In the genomic region with DNA sequence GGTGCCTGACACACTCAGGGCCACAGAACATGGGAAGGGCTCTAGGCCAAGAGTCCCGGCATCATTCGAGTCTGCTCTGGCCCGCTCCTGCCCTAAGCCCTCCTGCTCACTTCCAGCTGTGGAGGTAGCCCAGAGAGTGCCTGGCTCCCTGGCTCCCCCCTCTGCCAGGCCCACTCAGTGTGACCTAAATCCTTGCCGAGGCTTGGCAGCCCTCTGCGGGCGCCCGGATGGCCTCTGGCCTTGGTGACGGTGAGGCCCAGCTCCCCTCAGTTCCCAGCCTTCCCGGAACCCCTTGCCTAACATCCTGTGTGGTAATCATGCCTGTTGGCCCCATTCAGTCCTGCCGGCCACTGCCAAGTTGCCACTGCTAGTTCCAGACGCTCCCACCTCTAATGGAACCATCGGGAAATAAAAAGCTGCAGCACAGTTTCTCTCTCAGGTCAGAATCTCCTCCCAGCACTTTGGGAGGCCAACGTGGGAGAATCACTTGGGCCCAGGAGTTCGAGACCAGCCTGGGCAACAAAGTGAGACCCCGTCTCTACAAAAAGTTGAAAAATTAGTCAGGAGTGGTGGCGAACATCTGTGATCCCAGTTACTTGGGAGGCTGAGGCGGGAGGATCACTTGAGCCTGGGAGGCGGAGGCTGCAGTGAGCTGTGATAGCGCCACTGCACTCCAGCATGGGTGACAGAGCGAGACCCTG, we compare ENCODE assay signal across 1 cellular context.
TF ChIP-seq lines count a peak whose summit lies in the region.

No MANE protein-coding gene starts in this region.

TF ChIP-seq in HepG2, 621 proteins besides CTCF, POLR2A, EP300 and RAD21 (continued from another document and continues in another):
- TF ChIP-seq, protein P1, sequence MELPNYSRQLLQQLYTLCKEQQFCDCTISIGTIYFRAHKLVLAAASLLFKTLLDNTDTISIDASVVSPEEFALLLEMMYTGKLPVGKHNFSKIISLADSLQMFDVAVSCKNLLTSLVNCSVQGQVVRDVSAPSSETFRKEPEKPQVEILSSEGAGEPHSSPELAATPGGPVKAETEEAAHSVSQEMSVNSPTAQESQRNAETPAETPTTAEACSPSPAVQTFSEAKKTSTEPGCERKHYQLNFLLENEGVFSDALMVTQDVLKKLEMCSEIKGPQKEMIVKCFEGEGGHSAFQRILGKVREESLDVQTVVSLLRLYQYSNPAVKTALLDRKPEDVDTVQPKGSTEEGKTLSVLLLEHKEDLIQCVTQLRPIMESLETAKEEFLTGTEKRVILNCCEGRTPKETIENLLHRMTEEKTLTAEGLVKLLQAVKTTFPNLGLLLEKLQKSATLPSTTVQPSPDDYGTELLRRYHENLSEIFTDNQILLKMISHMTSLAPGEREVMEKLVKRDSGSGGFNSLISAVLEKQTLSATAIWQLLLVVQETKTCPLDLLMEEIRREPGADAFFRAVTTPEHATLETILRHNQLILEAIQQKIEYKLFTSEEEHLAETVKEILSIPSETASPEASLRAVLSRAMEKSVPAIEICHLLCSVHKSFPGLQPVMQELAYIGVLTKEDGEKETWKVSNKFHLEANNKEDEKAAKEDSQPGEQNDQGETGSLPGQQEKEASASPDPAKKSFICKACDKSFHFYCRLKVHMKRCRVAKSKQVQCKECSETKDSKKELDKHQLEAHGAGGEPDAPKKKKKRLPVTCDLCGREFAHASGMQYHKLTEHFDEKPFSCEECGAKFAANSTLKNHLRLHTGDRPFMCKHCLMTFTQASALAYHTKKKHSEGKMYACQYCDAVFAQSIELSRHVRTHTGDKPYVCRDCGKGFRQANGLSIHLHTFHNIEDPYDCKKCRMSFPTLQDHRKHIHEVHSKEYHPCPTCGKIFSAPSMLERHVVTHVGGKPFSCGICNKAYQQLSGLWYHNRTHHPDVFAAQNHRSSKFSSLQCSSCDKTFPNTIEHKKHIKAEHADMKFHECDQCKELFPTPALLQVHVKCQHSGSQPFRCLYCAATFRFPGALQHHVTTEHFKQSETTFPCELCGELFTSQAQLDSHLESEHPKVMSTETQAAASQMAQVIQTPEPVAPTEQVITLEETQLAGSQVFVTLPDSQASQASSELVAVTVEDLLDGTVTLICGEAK (IDR thresholded peaks at IDR 0.05): no peak
- TF ChIP-seq, protein P1 (CRISPR knock-in tag; IDR thresholded peaks at IDR 0.05): peak; percentile 85
- peak; percentile 55; the same call in 1 of the 2 replicates for TF ChIP-seq ELF4 (CRISPR knock-in tag; IDR thresholded peaks at IDR 0.05; ENCODE audit: borderline replicate concordance)
- TF ChIP-seq NR1H2 (CRISPR knock-in tag; IDR thresholded peaks at IDR 0.05; ENCODE audit: borderline replicate concordance, low read depth): no peak
- no peak for TF ChIP-seq ZNF207 (IDR thresholded peaks at IDR 0.05; ENCODE audit: borderline replicate concordance)
- TF ChIP-seq, protein P2, sequence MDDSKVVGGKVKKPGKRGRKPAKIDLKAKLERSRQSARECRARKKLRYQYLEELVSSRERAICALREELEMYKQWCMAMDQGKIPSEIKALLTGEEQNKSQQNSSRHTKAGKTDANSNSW (CRISPR knock-in tag; IDR thresholded peaks at IDR 0.05; ENCODE audit: borderline replicate concordance): no peak
- no peak for TF ChIP-seq ZXDC (CRISPR knock-in tag; IDR thresholded peaks at IDR 0.05)
- no peak for TF ChIP-seq U2AF2 (IDR thresholded peaks at IDR 0.05; ENCODE audit: low read depth, low read length)
- no peak for TF ChIP-seq ZNF367 (CRISPR knock-in tag; IDR thresholded peaks at IDR 0.05; ENCODE audit: borderline replicate concordance)
- TF ChIP-seq AGO1 (IDR thresholded peaks at IDR 0.05; ENCODE audit: low read depth, low read length, poor library complexity, severe bottlenecking): peak; percentile 27
- peak; percentile 60; the same call in 1 of the 2 replicates for TF ChIP-seq ZNF572 (CRISPR knock-in tag; IDR thresholded peaks at IDR 0.05)
- TF ChIP-seq ZNF710 (CRISPR knock-in tag; IDR thresholded peaks at IDR 0.05; ENCODE audit: borderline replicate concordance): no peak; the same call in 1 of the 2 replicates
- 0 out of 2 replicates have a peak, but pooled peaks have one; percentile 64 for TF ChIP-seq SMYD3 (CRISPR knock-in tag; IDR thresholded peaks at IDR 0.05)
- TF ChIP-seq TEAD3 (CRISPR knock-in tag; optimal IDR thresholded peaks at IDR 0.05; ENCODE audit: borderline replicate concordance): peak; percentile 76
- 0 out of 2 replicates have a peak, but pooled peaks have one; percentile 70 for TF ChIP-seq ZNF790 (CRISPR knock-in tag; IDR thresholded peaks at IDR 0.05; ENCODE audit: borderline replicate concordance)
- peak; percentile 57; the same call in 1 of the 2 replicates for TF ChIP-seq SP4 (CRISPR knock-in tag; IDR thresholded peaks at IDR 0.05)
- no peak for TF ChIP-seq RARG (CRISPR knock-in tag; IDR thresholded peaks at IDR 0.05; ENCODE audit: low read depth)
- TF ChIP-seq ZSCAN21 (CRISPR knock-in tag; IDR thresholded peaks at IDR 0.05; ENCODE audit: borderline replicate concordance): peak; percentile 66
- no peak for TF ChIP-seq MAFG (CRISPR knock-in tag; IDR thresholded peaks at IDR 0.05)
- TF ChIP-seq ZNF432 (CRISPR knock-in tag; IDR thresholded peaks at IDR 0.05; ENCODE audit: borderline replicate concordance): no peak
- peak; percentile 80 for TF ChIP-seq ZNF772 (CRISPR knock-in tag; IDR thresholded peaks at IDR 0.05)
- no peak for TF ChIP-seq LBX2 (CRISPR knock-in tag; IDR thresholded peaks at IDR 0.05; ENCODE audit: borderline replicate concordance)
- no peak for TF ChIP-seq RFX5 (IDR thresholded peaks at IDR 0.05; ENCODE audit: low read depth, low read length)
- TF ChIP-seq IRF2 (CRISPR knock-in tag; IDR thresholded peaks at IDR 0.05): peak; percentile 91
- 0 out of 2 replicates have a peak, but pooled peaks have one; percentile 49 for TF ChIP-seq ZNF556 (CRISPR knock-in tag; IDR thresholded peaks at IDR 0.05; ENCODE audit: borderline replicate concordance)
- peak; percentile 66; the same call in 1 of the 2 replicates for TF ChIP-seq ZNF761 (CRISPR knock-in tag; conservative IDR thresholded peaks at IDR 0.05)
- TF ChIP-seq ZNF788 (CRISPR knock-in tag; IDR thresholded peaks at IDR 0.05; ENCODE audit: borderline replicate concordance): peak; percentile 93; the same call in 1 of the 2 replicates
- TF ChIP-seq ZBTB49 (CRISPR knock-in tag; IDR thresholded peaks at IDR 0.05; ENCODE audit: borderline replicate concordance): no peak
- TF ChIP-seq MAZ (IDR thresholded peaks at IDR 0.05; ENCODE audit: borderline replicate concordance, low read depth, low read length): peak; percentile 28; the same call in 1 of the 2 replicates
- TF ChIP-seq MAZ (CRISPR knock-in tag; IDR thresholded peaks at IDR 0.05; ENCODE audit: low read depth): peak; percentile 88
- no peak for TF ChIP-seq ISX (CRISPR knock-in tag; conservative IDR thresholded peaks at IDR 0.05)
- TF ChIP-seq KDM6A (CRISPR knock-in tag; IDR thresholded peaks at IDR 0.05; ENCODE audit: low read depth): peak; percentile 94
- TF ChIP-seq PITX1 (CRISPR knock-in tag; IDR thresholded peaks at IDR 0.05): peak; percentile 83
- TF ChIP-seq SCMH1 (CRISPR knock-in tag; IDR thresholded peaks at IDR 0.05; ENCODE audit: borderline replicate concordance): no peak
- TF ChIP-seq, protein P3, sequence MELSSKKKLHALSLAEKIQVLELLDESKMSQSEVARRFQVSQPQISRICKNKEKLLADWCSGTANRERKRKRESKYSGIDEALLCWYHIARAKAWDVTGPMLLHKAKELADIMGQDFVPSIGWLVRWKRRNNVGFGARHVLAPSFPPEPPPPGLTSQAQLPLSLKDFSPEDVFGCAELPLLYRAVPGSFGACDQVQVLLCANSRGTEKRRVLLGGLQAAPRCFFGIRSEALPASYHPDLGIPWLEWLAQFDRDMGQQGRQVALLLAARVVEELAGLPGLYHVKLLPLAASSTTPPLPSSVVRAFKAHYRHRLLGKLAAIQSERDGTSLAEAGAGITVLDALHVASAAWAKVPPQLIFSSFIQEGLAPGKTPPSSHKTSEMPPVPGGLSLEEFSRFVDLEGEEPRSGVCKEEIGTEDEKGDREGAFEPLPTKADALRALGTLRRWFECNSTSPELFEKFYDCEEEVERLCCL (CRISPR knock-in tag; IDR thresholded peaks at IDR 0.05; ENCODE audit: borderline replicate concordance): no peak
- no peak; the same call in 1 of the 2 replicates for TF ChIP-seq ATF1 (CRISPR knock-in tag; IDR thresholded peaks at IDR 0.05)
- TF ChIP-seq PHB2 (IDR thresholded peaks at IDR 0.05; ENCODE audit: partially characterized antibody): no peak
- peak; percentile 65; the same call in 1 of the 2 replicates for TF ChIP-seq SIX4 (CRISPR knock-in tag; IDR thresholded peaks at IDR 0.05)
- peak; percentile 65 for TF ChIP-seq POLR2AphosphoS5 (IDR thresholded peaks at IDR 0.05; ENCODE audit: low read depth, low read length)
- TF ChIP-seq ZNF441 (CRISPR knock-in tag; IDR thresholded peaks at IDR 0.05; ENCODE audit: borderline replicate concordance): peak; percentile 59; the same call in 1 of the 2 replicates
- no peak for TF ChIP-seq HNRNPLL (IDR thresholded peaks at IDR 0.05; ENCODE audit: low read depth, low read length, poor library complexity, severe bottlenecking)
